1 cellular context compared by ENCODE assay signal in the genomic region with DNA sequence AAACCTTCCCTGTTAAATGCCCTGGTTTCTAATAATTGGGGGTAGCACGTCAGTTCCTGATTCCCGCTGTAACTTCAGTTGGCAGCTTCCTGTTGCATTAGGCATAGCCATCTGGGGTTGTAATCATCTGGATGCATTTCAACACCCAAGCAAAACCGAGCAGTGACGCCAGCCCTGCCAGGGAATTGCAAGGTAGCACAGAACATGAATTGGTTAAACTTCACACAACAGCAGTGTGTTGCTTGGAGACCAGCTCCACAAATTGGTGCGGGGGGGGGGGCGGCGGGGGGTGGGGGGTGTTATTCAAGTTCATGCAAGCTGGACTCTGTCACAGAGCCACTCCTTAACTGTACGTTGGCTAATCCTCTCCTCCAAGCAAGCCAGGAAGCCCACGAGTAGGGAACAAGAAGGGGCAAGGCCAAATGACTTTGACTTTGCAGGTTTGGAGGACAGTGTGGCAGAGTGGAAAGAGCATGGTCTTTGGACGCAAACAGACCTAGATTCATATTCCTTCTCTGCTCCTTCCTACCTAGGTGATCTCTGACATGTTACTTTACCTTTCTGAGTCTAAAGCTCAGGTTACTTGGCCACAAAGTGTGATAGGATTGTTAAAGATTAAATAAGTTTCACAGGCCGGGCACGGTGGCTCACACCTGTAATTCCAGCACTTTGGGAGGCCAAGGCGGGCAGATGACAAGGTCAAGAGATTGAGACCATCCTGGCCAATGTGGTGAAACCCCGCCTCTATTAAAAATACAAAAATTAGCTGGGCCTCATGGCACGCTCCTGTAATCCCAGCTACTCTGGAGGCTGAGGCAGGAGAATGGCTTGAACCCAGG.
TF ChIP-seq lines count a peak whose summit lies in the region.

No MANE protein-coding gene starts in this region.

TF ChIP-seq in IMR-90, 13 proteins besides CTCF, POLR2A, EP300 and RAD21 (continued from another document):
- TF ChIP-seq, protein P1, sequence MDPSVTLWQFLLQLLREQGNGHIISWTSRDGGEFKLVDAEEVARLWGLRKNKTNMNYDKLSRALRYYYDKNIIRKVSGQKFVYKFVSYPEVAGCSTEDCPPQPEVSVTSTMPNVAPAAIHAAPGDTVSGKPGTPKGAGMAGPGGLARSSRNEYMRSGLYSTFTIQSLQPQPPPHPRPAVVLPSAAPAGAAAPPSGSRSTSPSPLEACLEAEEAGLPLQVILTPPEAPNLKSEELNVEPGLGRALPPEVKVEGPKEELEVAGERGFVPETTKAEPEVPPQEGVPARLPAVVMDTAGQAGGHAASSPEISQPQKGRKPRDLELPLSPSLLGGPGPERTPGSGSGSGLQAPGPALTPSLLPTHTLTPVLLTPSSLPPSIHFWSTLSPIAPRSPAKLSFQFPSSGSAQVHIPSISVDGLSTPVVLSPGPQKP (IDR thresholded peaks at IDR 0.05; ENCODE audit: borderline replicate concordance, low read depth, low read length) = no peak
- no peak for TF ChIP-seq NFE2L2 (IDR thresholded peaks at IDR 0.05; ENCODE audit: low read depth, low read length)
- no peak for TF ChIP-seq RFX5 (IDR thresholded peaks at IDR 0.05; ENCODE audit: low read depth, low read length)
- no peak for TF ChIP-seq MXI1 (IDR thresholded peaks at IDR 0.05; ENCODE audit: borderline replicate concordance, low read depth, low read length)
- TF ChIP-seq USF2 (IDR thresholded peaks at IDR 0.05; ENCODE audit: low read depth, low read length) = no peak
